ENCODE assay signal across 8 cellular contexts in genomic region chr1:27491748-27492700, GRCh38. TPM values are rescaled to one million over a fixed set of nuclear protein-coding genes. Genes with fewer than 3 reads are reported as not detected.
A peak's percentile ranks its signal among the peaks of the same experiment; 100 is the strongest.
DNase-seq lines count a peak whose midpoint lies in the region; ATAC-seq and TF ChIP-seq lines count a peak whose summit lies in the region.

No MANE protein-coding gene starts in this region.

- no peaks in the 10 kb centered on the region for H4K20me1 ChIP-seq in KMS-11 (ENCODE audit: insufficient read depth)

- H3K27ac ChIP-seq in KMS-11 (no peak overlapping the region), adipose tissue (ENCODE audit: low read depth, low read length) (peak overlapping the region; percentile 91), subcutaneous abdominal adipose tissue (ENCODE audit: low read depth, low read length) (peak overlapping the region; percentile 99)

- no peak for TF ChIP-seq CTCF in KMS-11 (conservative IDR thresholded peaks at IDR 0.05; ENCODE audit: low read depth, low read length)

- H3K4me3 ChIP-seq in KMS-11 (IDR thresholded peaks at IDR 0.05; ENCODE audit: insufficient read depth, low read depth, low read length) = no peak overlapping the region
- H3K4me3 ChIP-seq in subcutaneous abdominal adipose tissue (ENCODE audit: low read depth in 1 of 5, low read length in 5 of 5) = no peak overlapping the region

- H3K79me2 ChIP-seq in KMS-11 (ENCODE audit: insufficient read depth, low read depth) = peaks cover 23% of the 10 kb centered on the region; the same call in 1 of the 2 replicates

- no peak overlapping the region; the same call in 1 of the 2 replicates for H3K4me2 ChIP-seq in KMS-11

- H3K36me3 ChIP-seq in KMS-11 (ENCODE audit: insufficient read depth) (no peaks in the 10 kb centered on the region), subcutaneous abdominal adipose tissue (ENCODE audit: control insufficient read depth in 5 of 5, insufficient read depth in 5 of 5, low read length in 5 of 5) (no peaks in the 10 kb centered on the region)

- intact Hi-C loops in left colon (cut with DNase I, micrococcal nuclease) = no loop called here

- no peaks in the 10 kb centered on the region for H3K9me3 ChIP-seq in subcutaneous abdominal adipose tissue (ENCODE audit: control insufficient read depth in 5 of 5, low read length in 5 of 5)

- no peak overlapping the region for H3K9ac ChIP-seq in KMS-11
- H3K9ac ChIP-seq in subcutaneous abdominal adipose tissue (ENCODE audit: low read length in 5 of 5) = peak overlapping the region; percentile 55 to 75 (median 66)

- no peak for ATAC-seq in left colon
- no peak for ATAC-seq in GM18502 (IDR thresholded peaks at IDR 0.05; ENCODE audit: poor library complexity, unreplicated experiment)
- ATAC-seq in GM21576 (IDR thresholded peaks at IDR 0.05; ENCODE audit: unreplicated experiment) = no peak
- ATAC-seq in GM19023 (IDR thresholded peaks at IDR 0.05; ENCODE audit: unreplicated experiment) = no peak

- 37 to 51% (median 41%) methylated on average over 9 of the region's 9 CpGs for WGBS in adipose tissue, 3 donors

- DNase-seq in left colon (peak; percentile 35 to 52), HPDE6-E6E7 (ENCODE audit: extremely low spot score) (no peak)

- H3K27me3 ChIP-seq in KMS-11 (ENCODE audit: insufficient read depth, low read depth) (no peaks in the 10 kb centered on the region), subcutaneous abdominal adipose tissue (ENCODE audit: control insufficient read depth in 5 of 5, insufficient read depth in 4 of 5, low read length in 5 of 5) (no peaks in the 10 kb centered on the region)

- peaks cover 36% of the 10 kb centered on the region for H3K4me1 ChIP-seq in KMS-11 (ENCODE audit: low read depth, poor library complexity, severe bottlenecking)
- H3K4me1 ChIP-seq in subcutaneous abdominal adipose tissue (ENCODE audit: control insufficient read depth in 5 of 5, insufficient read depth in 5 of 5, low read length in 5 of 5) = peaks cover 10 to 51% (median 44%) of the 10 kb centered on the region in 5 donors

- peak overlapping the region; percentile 18; the same call in 1 of the 2 replicates for H2AFZ ChIP-seq in KMS-11 (ENCODE audit: low read depth)

RNA-seq across cellular contexts. Expression of gene WASF2, which starts 2.1 kb away (rescaled TPM):
- 10 to 100 TPM; 29.9 to 51.7 (median 41.3) TPM for polyA plus RNA-seq in adipose tissue
- 100 to 1,000 TPM in 1 of 2 donors, 10 to 100 TPM in 1; 97.7 to 144 TPM for total RNA-seq in left colon
